Comparison of ENCODE assay signal across 8 cellular contexts in genomic region chr13:50079278-50080157, GRCh38.
DNase-seq lines count a peak whose midpoint lies in the region; ATAC-seq and TF ChIP-seq lines count a peak whose summit lies in the region.

No MANE protein-coding gene starts in this region.

- TF ChIP-seq CTCF in NB4 (IDR thresholded peaks at IDR 0.05; ENCODE audit: low read depth, low read length): no peak
- TF ChIP-seq CTCF in choroid plexus epithelial cell (conservative IDR thresholded peaks at IDR 0.05; ENCODE audit: low read depth, low read length): no peak
- TF ChIP-seq CTCF in neural cell (IDR thresholded peaks at IDR 0.05; ENCODE audit: poor library complexity, severe bottlenecking): no peak

- H3F3A ChIP-seq in neural cell (ENCODE audit: insufficient read depth, low read length, poor library complexity, severe bottlenecking): peaks cover 14% of the 10 kb centered on the region

- peak overlapping the region; percentile 87 for H3K4me2 ChIP-seq in neural cell (ENCODE audit: low read length)

- no peak for ATAC-seq in CD4-positive, CD25-positive, alpha-beta regulatory T cell (ENCODE audit: low read depth in 2 of 2)
- ATAC-seq in HG03039 (IDR thresholded peaks at IDR 0.05; ENCODE audit: unreplicated experiment) (no peak), HG02763 (IDR thresholded peaks at IDR 0.05; ENCODE audit: unreplicated experiment) (no peak), HG03196 (IDR thresholded peaks at IDR 0.05; ENCODE audit: unreplicated experiment) (no peak)

- TF ChIP-seq EP300 in neural cell (conservative IDR thresholded peaks at IDR 0.05; ENCODE audit: poor library complexity, severe bottlenecking): no peak

- H3K9ac ChIP-seq in neural cell (ENCODE audit: low read length): no peak overlapping the region

- no peaks in the 10 kb centered on the region for H3K9me2 ChIP-seq in neural cell (ENCODE audit: insufficient read depth, low read length)

- peaks cover 48% of the 10 kb centered on the region for H3K4me1 ChIP-seq in CD4-positive, CD25-positive, alpha-beta regulatory T cell (ENCODE audit: control insufficient read depth, insufficient read depth, low read length, poor library complexity, severe bottlenecking)

- peaks cover 0 to 5% (median 0%) of the 10 kb centered on the region in 7 donors for H3K9me3 Mint-ChIP-seq in CD4-positive, CD25-positive, alpha-beta regulatory T cell

- peaks cover 15% of the 10 kb centered on the region for H3K27me3 Mint-ChIP-seq in CD4-positive, CD25-positive, alpha-beta regulatory T cell

- no peaks in the 10 kb centered on the region for H3K36me3 ChIP-seq in CD4-positive, CD25-positive, alpha-beta regulatory T cell (ENCODE audit: control insufficient read depth, insufficient read depth, low read length)
- H3K36me3 ChIP-seq in neural cell (ENCODE audit: insufficient read depth, low read length): no peaks in the 10 kb centered on the region

- H3K79me2 ChIP-seq in neural cell (replicated peaks; ENCODE audit: insufficient read depth, low read length): peaks cover 53% of the 10 kb centered on the region

- H4K20me1 ChIP-seq in neural cell (ENCODE audit: insufficient read depth): no peaks in the 10 kb centered on the region

- H2AFZ ChIP-seq in neural cell (ENCODE audit: low read depth, low read length): no peak overlapping the region

- H3K4me3 Mint-ChIP-seq in CD4-positive, CD25-positive, alpha-beta regulatory T cell: peak overlapping the region; percentile 95 to 100 (median 98)

- H3K27ac Mint-ChIP-seq in CD4-positive, CD25-positive, alpha-beta regulatory T cell: peak overlapping the region; percentile 89 to 95 (median 95)

- H3K9me3 ChIP-seq in CD4-positive, CD25-positive, alpha-beta regulatory T cell (ENCODE audit: control insufficient read depth in 2 of 2, low read length in 2 of 2): no peaks in the 10 kb centered on the region
- H3K9me3 ChIP-seq in neural cell (ENCODE audit: low read length): no peaks in the 10 kb centered on the region

- peaks cover 4% of the 10 kb centered on the region for H3K36me3 Mint-ChIP-seq in CD4-positive, CD25-positive, alpha-beta regulatory T cell

- TF ChIP-seq POLR2A in NB4 (IDR thresholded peaks at IDR 0.05; ENCODE audit: extremely low read depth, insufficient read length): no peak

- H3K4me1 Mint-ChIP-seq in CD4-positive, CD25-positive, alpha-beta regulatory T cell: peaks cover 19 to 62% (median 36%) of the 10 kb centered on the region in 4 donors

- H3K4me3 ChIP-seq in CD4-positive, CD25-positive, alpha-beta regulatory T cell (ENCODE audit: low read depth, low read length): peak overlapping the region; percentile 98
- H3K4me3 ChIP-seq in NB4 (ENCODE audit: low read depth, low read length): peak overlapping the region; percentile 80
- H3K4me3 ChIP-seq in choroid plexus epithelial cell (ENCODE audit: low read depth, low read length): peak overlapping the region; percentile 84
- peak overlapping the region; percentile 79 for H3K4me3 ChIP-seq in neural cell (ENCODE audit: low read length)

- H3K27me3 ChIP-seq in CD4-positive, CD25-positive, alpha-beta regulatory T cell (ENCODE audit: control insufficient read depth, insufficient read depth, low read length): no peaks in the 10 kb centered on the region
- peaks cover 21% of the 10 kb centered on the region for H3K27me3 ChIP-seq in neural cell (ENCODE audit: insufficient read depth, low read depth, low read length)

- peak overlapping the region; percentile 93 for H3K27ac ChIP-seq in CD4-positive, CD25-positive, alpha-beta regulatory T cell (ENCODE audit: insufficient read depth, low read length, poor library complexity, severe bottlenecking)
- H3K27ac ChIP-seq in neural cell (ENCODE audit: low read length): no peak overlapping the region

- no peak for TF ChIP-seq RAD21 in neural cell (conservative IDR thresholded peaks at IDR 0.05)

- DNase-seq in CD4-positive, CD25-positive, alpha-beta regulatory T cell: peak in 1 of 3 donors; percentile 8
- DNase-seq in NB4 (ENCODE audit: low read depth): no peak
- DNase-seq in choroid plexus epithelial cell (ENCODE audit: low read depth): no peak
- DNase-seq in DMS153 treated with DMSO at 0.1 percent for 48 hours (lab: John Stamatoyannopoulos, UW; ENCODE audit: unreplicated experiment): no peak

TF ChIP-seq in neural cell, 6 proteins besides CTCF, POLR2A, EP300 and RAD21:
- TF ChIP-seq EZH2 (IDR thresholded peaks at IDR 0.05; ENCODE audit: borderline replicate concordance, insufficient read depth, low read length, poor library complexity, severe bottlenecking) (no peak), TAF1 (IDR thresholded peaks at IDR 0.05; ENCODE audit: low read depth) (no peak), SMC3 (conservative IDR thresholded peaks at IDR 0.05; ENCODE audit: poor library complexity) (no peak), REST (IDR thresholded peaks at IDR 0.05; ENCODE audit: borderline replicate concordance) (no peak), MXI1 (conservative IDR thresholded peaks at IDR 0.05; ENCODE audit: poor library complexity, severe bottlenecking) (no peak), POLR2AphosphoS5 (IDR thresholded peaks at IDR 0.05) (no peak)
